29 cellular contexts compared by ENCODE assay signal in the genomic region with DNA sequence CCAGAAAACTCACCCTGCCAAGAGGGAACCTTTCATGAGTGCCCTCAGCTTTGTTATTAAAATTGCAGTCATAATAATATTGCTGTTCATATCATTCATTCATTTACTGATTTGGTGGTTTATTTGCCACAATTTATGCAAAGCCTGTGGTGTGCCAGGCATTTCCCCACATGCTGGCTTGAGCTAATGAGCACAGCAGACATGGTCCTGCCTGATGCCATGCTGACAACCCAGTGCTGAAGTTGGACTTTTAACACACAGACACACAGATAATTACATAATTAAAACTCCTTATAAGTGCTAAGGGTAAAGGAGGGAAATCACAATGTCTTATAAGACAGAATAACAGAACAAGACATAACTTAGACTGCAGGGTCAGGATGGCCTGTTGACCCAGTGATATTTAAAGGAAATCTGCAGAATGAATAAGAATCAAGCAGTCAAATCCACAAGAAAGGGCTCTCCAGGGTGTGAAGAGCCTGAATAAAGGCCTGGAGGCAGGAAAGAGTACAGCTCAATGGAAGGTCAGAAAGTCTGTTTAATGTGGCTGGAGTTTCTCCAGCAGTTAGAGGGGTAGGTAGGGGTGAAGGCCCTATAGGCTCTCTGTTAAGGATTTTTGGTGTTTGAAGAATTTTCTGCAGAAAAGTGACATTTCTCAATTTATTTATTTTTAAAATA.
A peak's percentile ranks its signal among the peaks of the same experiment; 100 is the strongest.
DNase-seq lines count a peak whose midpoint lies in the region; ATAC-seq, FAIRE-seq and TF ChIP-seq lines count a peak whose summit lies in the region.
"Had no signal": no experiment of that assay in that cellular context is flagged by ENCODE, and none has a peak within 500 bp of the region (broad histone marks: within the 10 kb centered on the region; RNA-seq: fewer than 3 reads in every experiment).

No MANE protein-coding gene starts in this region.

- H3K27ac ChIP-seq in keratinocyte (ENCODE audit: control insufficient read depth, insufficient read depth, low read length) (no peak overlapping the region), Karpas-422 (ENCODE audit: low read length) (no peak overlapping the region)
- H3K27ac ChIP-seq: neutrophil, sigmoid colon, suprapubic skin had no signal

- no peaks in the 10 kb centered on the region for H3K9me2 ChIP-seq in Karpas-422 (replicated peaks; ENCODE audit: insufficient read depth, low read length)

- H3K4me2 ChIP-seq in keratinocyte (ENCODE audit: control insufficient read depth, extremely low read depth, insufficient read depth, low read depth, low read length) (no peak overlapping the region), Karpas-422 (ENCODE audit: low read depth, low read length, poor library complexity, severe bottlenecking) (no peak overlapping the region)

- H4K20me1 ChIP-seq in keratinocyte (ENCODE audit: control insufficient read depth, extremely low read depth, insufficient read depth, low read length) (no peaks in the 10 kb centered on the region), Karpas-422 (ENCODE audit: insufficient read depth, low read depth, low read length) (no peaks in the 10 kb centered on the region)

- ATAC-seq in HG03159 (IDR thresholded peaks at IDR 0.05; ENCODE audit: unreplicated experiment), result no peak
- ATAC-seq: activated CD8-positive, alpha-beta memory T cell treated with anti-CD3 and anti-CD28 coated beads, Interleukin-2, amount 10 ng/mL, durations not matched to agents 7 days and 5 days; CD8-positive, alpha-beta T cell; K562; left colon; PC-3; Right ventricle myocardium inferior; stimulated activated memory B cell treated with anti-CD40 and anti-IgM and Interleukin-4, amounts not matched to agents 10 μg/mL and 1 μg/mL and 100 μg/mL, for 72 hours had no signal

- H3K4me1 ChIP-seq in keratinocyte (ENCODE audit: control insufficient read depth, extremely low read depth, insufficient read depth, low read length) (peaks cover 10% of the 10 kb centered on the region), Karpas-422 (ENCODE audit: low read length) (no peaks in the 10 kb centered on the region)

- DNase-seq in NCI-H82 (lab: John Stamatoyannopoulos, UW) (peak; percentile 51), NCI-H82 treated with DMSO at 0.1 percent for 48 hours (lab: John Stamatoyannopoulos, UW; ENCODE audit: unreplicated experiment) (no peak), astrocyte of the hippocampus (ENCODE audit: low read depth, low spot score) (peak; percentile 40), keratinocyte (ENCODE audit: low read depth, low spot score) (no peak), Karpas-422 (no peak), putamen (ENCODE audit: low spot score) (no peak)
- no peak for DNase-seq in activated CD4-positive, alpha-beta T cell treated with anti-CD3 and anti-CD28 coated beads for 4 hours
- DNase-seq: activated CD4-positive, alpha-beta T cell treated with anti-CD3 and anti-CD28 coated beads, Interleukin-2, amount 50 U/mL, for 1 hour; activated CD8-positive, alpha-beta memory T cell treated with anti-CD3 and anti-CD28 coated beads, Interleukin-2, amount 10 ng/mL, durations not matched to agents 7 days and 5 days; activated T-cell treated with anti-CD3 and anti-CD28 coated beads, Interleukin-2, amount 50 U/mL, for 48 hours; AML-193; CD8-positive, alpha-beta T cell; cerebellar nuclear complex; DMS153; left colon; MG63; NCI-H2171; NCI-H510A; PC-3; sigmoid colon; stimulated activated CD4-positive, alpha-beta T cell treated with anti-CD3 and anti-CD28 coated beads, Interleukin-4, amount 100 ng/mL, for 4 hours; SW 1271; T-helper 9 cell had no signal

- H3K79me2 ChIP-seq in keratinocyte (ENCODE audit: control insufficient read depth, insufficient read depth, low read length) (no peaks in the 10 kb centered on the region), Karpas-422 (ENCODE audit: low read length) (no peaks in the 10 kb centered on the region)

- no peaks in the 10 kb centered on the region for H3K9me1 ChIP-seq in keratinocyte (ENCODE audit: control insufficient read depth, extremely low read depth, insufficient read depth, low read length)

- H3K36me3 ChIP-seq in keratinocyte (ENCODE audit: control insufficient read depth in 2 of 2, extremely low read depth in 1 of 2, insufficient read depth in 2 of 2, low read length in 2 of 2), result no peaks in the 10 kb centered on the region
- no peaks in the 10 kb centered on the region for H3K36me3 ChIP-seq in Karpas-422 (ENCODE audit: insufficient read depth, low read length)
- H3K36me3 ChIP-seq: MG63, neutrophil, sigmoid colon, suprapubic skin had no signal

- no peaks in the 10 kb centered on the region for H3K9me3 ChIP-seq in keratinocyte (ENCODE audit: control insufficient read depth, low read depth, low read length)
- H3K9me3 ChIP-seq in Karpas-422 (ENCODE audit: low read length), result no peaks in the 10 kb centered on the region
- H3K9me3 ChIP-seq: neutrophil, sigmoid colon, suprapubic skin had no signal

- no peak overlapping the region for H3K9ac ChIP-seq in keratinocyte (ENCODE audit: control insufficient read depth, extremely low read depth, insufficient read depth, low read length)
- H3K9ac ChIP-seq in Karpas-422 (ENCODE audit: low read length), result no peak overlapping the region

- TF ChIP-seq CTCF in keratinocyte (optimal IDR thresholded peaks at IDR 0.05 in 1 of 3, IDR thresholded peaks at IDR 0.05 in 1 of 3, conservative IDR thresholded peaks at IDR 0.05 in 1 of 3; ENCODE audit: extremely low read depth in 1 of 3, insufficient read depth in 2 of 3, low read length in 3 of 3), result no peak

- peak overlapping the region; percentile 88 for H2AFZ ChIP-seq in keratinocyte (ENCODE audit: control insufficient read depth, low read length)
- no peak overlapping the region for H2AFZ ChIP-seq in Karpas-422 (ENCODE audit: low read length)

- no peak overlapping the region for H3K4me3 ChIP-seq in keratinocyte (ENCODE audit: control insufficient read depth in 2 of 3, extremely low read depth in 1 of 3, insufficient read depth in 2 of 3, low read depth in 1 of 3, low read length in 3 of 3)
- no peak overlapping the region for H3K4me3 ChIP-seq in Karpas-422 (ENCODE audit: low read length)
- H3K4me3 ChIP-seq: K562, MG63, sigmoid colon, suprapubic skin had no signal

- dilution Hi-C loops in keratinocyte (cut with MboI; ENCODE audit: extremely low pct_ligation_motif_present, low sequenced_read_pairs), result no loop called here

- FAIRE-seq in keratinocyte (lab: Jason Lieb, UNC), result no peak
- FAIRE-seq: K562 had no signal

- H3K27me3 ChIP-seq in keratinocyte (ENCODE audit: control insufficient read depth, extremely low read depth, insufficient read depth, low read length), result no peaks in the 10 kb centered on the region
- no peaks in the 10 kb centered on the region for H3K27me3 ChIP-seq in Karpas-422 (ENCODE audit: low read length)
- H3K27me3 ChIP-seq: MG63, neutrophil, sigmoid colon, suprapubic skin had no signal

Comparison
In these comparisons a context has a peak if more than half of its experiments do, and no peak if none do; other contexts are left out.
1. DNase-seq: peak in NCI-H82 (single experiment) and astrocyte of the hippocampus (single experiment); none in NCI-H82 treated with DMSO at 0.1 percent for 48 hours (single experiment), keratinocyte (single experiment), Karpas-422 (single experiment), activated CD4-positive, alpha-beta T cell treated with anti-CD3 and anti-CD28 coated beads for 4 hours (0 of 2) and putamen (single experiment).